ENCODE assay signal across 11 cellular contexts in genomic region chr20:41135888-41136243, GRCh38. TPM values are rescaled to one million over a fixed set of nuclear protein-coding genes. Genes with fewer than 3 reads are reported as not detected.
DNase-seq lines count a peak whose midpoint lies in the region; ATAC-seq, FAIRE-seq and TF ChIP-seq lines count a peak whose summit lies in the region.
"Had no signal": no experiment of that assay in that cellular context is flagged by ENCODE, and none has a peak within 500 bp of the region (broad histone marks: within the 10 kb centered on the region; RNA-seq: fewer than 3 reads in every experiment).

No MANE protein-coding gene starts in this region.

- no peaks in the 10 kb centered on the region for H3K27me3 Mint-ChIP-seq in activated CD4-positive, alpha-beta T cell treated with anti-CD3 and anti-CD28 coated beads, Interleukin-2, amount 10 ng/mL, durations not matched to agents 7 days and 5 days

- POLR2A ChIA-PET in activated CD4-positive, alpha-beta T cell treated with anti-CD3 and anti-CD28 coated beads, Interleukin-2, amount 10 ng/mL, durations not matched to agents 7 days and 5 days (lab: Charles Lee), result interaction anchor here (0.6 kb wide), 1 partner anchor 153 kb away, joined by 9 read pairs; no protein-coding TSS in a partner anchor
- POLR2A ChIA-PET in PC-9 (lab: Charles Lee; ENCODE audit: unreplicated experiment), result interaction anchor here (0.5 kb wide), 1 partner anchor 205 kb away, joined by 3 read pairs; the partner anchor contains the start of gene LPIN3
- POLR2A ChIA-PET in H1 (lab: Charles Lee; ENCODE audit: partially characterized antibody), result interaction anchor here (0.6 to 3.1 kb wide), 9 partner anchors 10 to 185 kb away, joined by 3 to 15 read pairs (median 3); no protein-coding TSS in a partner anchor

- H3K4me2 ChIP-seq in PC-9 (0 out of 2 replicates have a peak overlapping the region, but pooled peaks have one; percentile 94), H1 (ENCODE audit: insufficient read depth in 1 of 2, low read depth in 2 of 2, low read length in 2 of 2) (peak overlapping the region; percentile 79 to 97)

- no peak overlapping the region for H4K91ac ChIP-seq in H1 (replicated peaks; ENCODE audit: insufficient read length, low read length)

- H3K9ac ChIP-seq in H1 (replicated peaks in 1 of 4; ENCODE audit: extremely low read depth in 1 of 4, low read depth in 3 of 4, low read length in 3 of 4), result no peak overlapping the region
- H3K9ac ChIP-seq: parathyroid adenoma had no signal

- H3K27ac Mint-ChIP-seq in activated CD4-positive, alpha-beta T cell treated with anti-CD3 and anti-CD28 coated beads, Interleukin-2, amount 10 ng/mL, durations not matched to agents 7 days and 5 days, result peak overlapping the region; percentile 88
- H3K27ac Mint-ChIP-seq in stimulated activated effector memory CD8-positive, alpha-beta T cell treated with anti-CD3 and anti-CD28 coated beads, Interleukin-12 subunit alpha, Interleukin-12 subunit beta, amount 100 ng/mL, for 72 hours, result peak overlapping the region; percentile 82

- H2BK120ac ChIP-seq in H1 (replicated peaks; ENCODE audit: low read depth, low read length), result no peak overlapping the region

- peaks cover 13% of the 10 kb centered on the region; the same call in 1 of the 2 replicates for H3K23me2 ChIP-seq in H1 (ENCODE audit: low read depth, low read length)

- no peak overlapping the region for H4K8ac ChIP-seq in H1 (ENCODE audit: extremely low read depth, insufficient read depth, low read length)

- H3K4me3 ChIP-seq in PC-9, result no peak overlapping the region
- 0 out of 8 replicates have a peak overlapping the region, but pooled peaks of 1 of the 4 experiments have one; percentile 14 for H3K4me3 ChIP-seq in H1 (ENCODE audit: extremely low read depth in 1 of 4, insufficient read depth in 2 of 4, low read depth in 3 of 4, low read length in 4 of 4)

- TF ChIP-seq CTCF in PC-9 (conservative IDR thresholded peaks at IDR 0.05), result no peak
- TF ChIP-seq CTCF in H1 (IDR thresholded peaks at IDR 0.05; ENCODE audit: control extremely low read depth in 1 of 3, insufficient read depth in 1 of 3, low read depth in 1 of 3, low read length in 3 of 3), result no peak

- no peak overlapping the region for H4K5ac ChIP-seq in H1 (ENCODE audit: insufficient read length, low read depth, low read length)

- H4K20me1 ChIP-seq in PC-9 (ENCODE audit: insufficient read depth), result no peaks in the 10 kb centered on the region; the same call in 1 of the 2 replicates
- peaks cover 5 to 16% of the 10 kb centered on the region in 2 experiments for H4K20me1 ChIP-seq in H1 (replicated peaks in 1 of 2; ENCODE audit: control insufficient read depth in 1 of 2, insufficient read depth in 2 of 2, low read length in 2 of 2)

- H3K79me1 ChIP-seq in H1 (ENCODE audit: low read depth, low read length), result peaks cover 9% of the 10 kb centered on the region; the same call in 1 of the 2 replicates

- H3K79me2 ChIP-seq in PC-9 (ENCODE audit: low read depth) (peaks cover 29% of the 10 kb centered on the region), H1 (ENCODE audit: control insufficient read depth in 1 of 2, insufficient read depth in 2 of 2, low read length in 2 of 2) (peaks cover 29 to 30% of the 10 kb centered on the region in 2 experiments)

- peak overlapping the region; percentile 81 for H3K4me3 Mint-ChIP-seq in activated CD4-positive, alpha-beta T cell treated with anti-CD3 and anti-CD28 coated beads, Interleukin-2, amount 10 ng/mL, durations not matched to agents 7 days and 5 days
- H3K4me3 Mint-ChIP-seq in stimulated activated effector memory CD8-positive, alpha-beta T cell treated with anti-CD3 and anti-CD28 coated beads, Interleukin-12 subunit alpha, Interleukin-12 subunit beta, amount 100 ng/mL, for 72 hours, result peak overlapping the region; percentile 84

- H3K18ac ChIP-seq in H1 (ENCODE audit: extremely low read depth, low read length), result no peak overlapping the region

- H3K9me3 Mint-ChIP-seq in activated CD4-positive, alpha-beta T cell treated with anti-CD3 and anti-CD28 coated beads, Interleukin-2, amount 10 ng/mL, durations not matched to agents 7 days and 5 days, result no peaks in the 10 kb centered on the region
- no peaks in the 10 kb centered on the region for H3K9me3 Mint-ChIP-seq in stimulated activated effector memory CD8-positive, alpha-beta T cell treated with anti-CD3 and anti-CD28 coated beads, Interleukin-12 subunit alpha, Interleukin-12 subunit beta, amount 100 ng/mL, for 72 hours

- H3K23ac ChIP-seq in H1 (ENCODE audit: insufficient read length), result no peak overlapping the region

- H2AFZ ChIP-seq in PC-9, result no peak overlapping the region
- no peak overlapping the region for H2AFZ ChIP-seq in H1 (ENCODE audit: low read length)

- no peak overlapping the region for H2AK5ac ChIP-seq in H1 (ENCODE audit: low read depth, low read length)

- TSS peak; percentile 28 for BruUV-seq in PC-9 (replicated peaks; lab: Mats Ljungman, UMichigan)

- peaks cover 27% of the 10 kb centered on the region; the same call in 1 of the 2 replicates for H3F3A ChIP-seq in PC-9 (ENCODE audit: insufficient read depth, low read depth)

- H3K36me3 ChIP-seq in PC-9 (ENCODE audit: low read depth) (no peaks in the 10 kb centered on the region), H1 (ENCODE audit: control insufficient read depth in 2 of 4, insufficient read depth in 4 of 4, low read length in 3 of 4) (peaks cover 0 to 4% (median 0%) of the 10 kb centered on the region in 4 experiments; a peak in 1 of 8 replicates)
- H3K36me3 ChIP-seq: ascending aorta had no signal

- no peak overlapping the region for H3K4ac ChIP-seq in H1 (replicated peaks; ENCODE audit: insufficient read length, low read depth, low read length)

- 90% methylated on average over 1 of the region's 1 CpG; no CpG with 5 or more reads in 1 of the 2 experiments for WGBS in H1 (ENCODE audit: extremely low coverage in 1 of 2, insufficient coverage in 1 of 2, insufficient read length in 1 of 2, insufficient replicate concordance in 2 of 2, low coverage in 1 of 2, low lambda C conversion rate in 2 of 2, missing lambda C conversion rate in 1 of 2), 2 experiments

- no peak overlapping the region for H2BK5ac ChIP-seq in H1 (ENCODE audit: low read depth, low read length)

- DNase-seq in activated CD4-positive, alpha-beta T cell treated with anti-CD3 and anti-CD28 coated beads, Interleukin-2, amount 10 ng/mL, durations not matched to agents 7 days and 5 days, result no peak
- DNase-seq in activated CD4-positive, alpha-beta T cell treated with anti-CD3 and anti-CD28 coated beads for 4 hours, result no peak
- DNase-seq in PC-9, result no peak
- no peak for DNase-seq in H1 (ENCODE audit: low read depth in 1 of 2, low spot score in 2 of 2)
- DNase-seq in stimulated activated effector memory CD8-positive, alpha-beta T cell treated with anti-CD3 and anti-CD28 coated beads, Interleukin-12 subunit alpha, Interleukin-12 subunit beta, amount 100 ng/mL, for 72 hours (ENCODE audit: low spot score in 2 of 2), result no peak
- no peak for DNase-seq in NCI-H1930 (lab: John Stamatoyannopoulos, UW)
- no peak for DNase-seq in left colon
- DNase-seq: GF-D8 had no signal

- no peak for TF ChIP-seq RAD21 in H1 (IDR thresholded peaks at IDR 0.05 in 1 of 2, conservative IDR thresholded peaks at IDR 0.05 in 1 of 2; ENCODE audit: low read depth in 2 of 2, low read length in 2 of 2)

- CTCF ChIA-PET in activated CD4-positive, alpha-beta T cell treated with anti-CD3 and anti-CD28 coated beads, Interleukin-2, amount 10 ng/mL, durations not matched to agents 7 days and 5 days (lab: Charles Lee), result interaction anchor here (0.6 to 3.6 kb wide), 17 partner anchors 8 to 205 kb away, joined by 3 to 24 read pairs (median 5); partner anchors contain the start of gene LPIN3
- CTCF ChIA-PET in PC-9 (lab: Charles Lee), result interaction anchor here (0.8 to 2.1 kb wide), 6 partner anchors 8 to 205 kb away, joined by 4 to 11 read pairs (median 6); partner anchors contain the start of gene LPIN3
- CTCF ChIA-PET in H1 (lab: Charles Lee; ENCODE audit: partially characterized antibody), result interaction anchor here (0.6 to 4.3 kb wide), 27 partner anchors 8 to 598 kb away, joined by 3 to 31 read pairs (median 5); partner anchors contain the start of gene LPIN3

- no peaks in the 10 kb centered on the region for H3K9me2 ChIP-seq in PC-9 (ENCODE audit: insufficient read depth)

- intact Hi-C loops in PC-9 (cut with micrococcal nuclease; ENCODE audit: unreplicated experiment), result loop anchor here (1.0 kb wide), 1 partner anchor 168 kb away; no protein-coding TSS in a partner anchor
- intact Hi-C loops in left colon (cut with DNase I, micrococcal nuclease), result no loop called here

- ATAC-seq in stimulated activated effector memory CD8-positive, alpha-beta T cell treated with anti-CD3 and anti-CD28 coated beads, Interleukin-12 subunit alpha, Interleukin-12 subunit beta, amount 100 ng/mL, for 72 hours, result no peak
- ATAC-seq in left colon, result no peak
- ATAC-seq in HG03095 (IDR thresholded peaks at IDR 0.05; ENCODE audit: unreplicated experiment), result no peak

- TF ChIP-seq EP300 in H1 (IDR thresholded peaks at IDR 0.05; ENCODE audit: borderline replicate concordance in 1 of 2, low read depth in 2 of 2, low read length in 2 of 2), result no peak

- H3K4me1 ChIP-seq in PC-9 (replicated peaks; ENCODE audit: insufficient read depth) (peaks cover 15% of the 10 kb centered on the region), H1 (replicated peaks in 1 of 4; ENCODE audit: control insufficient read depth in 3 of 4, insufficient read depth in 4 of 4, low read length in 3 of 4) (peaks cover 20 to 33% (median 23%) of the 10 kb centered on the region in 4 experiments)

- H3K27ac ChIP-seq in PC-9 (no peak overlapping the region), H1 (ENCODE audit: low read depth, low read length) (no peak overlapping the region)

- no peak overlapping the region for H2BK15ac ChIP-seq in H1 (ENCODE audit: low read length)

- TF ChIP-seq POLR2A in H1 (IDR thresholded peaks at IDR 0.05; ENCODE audit: control extremely low read depth in 1 of 2, low read depth in 2 of 2, low read length in 2 of 2), result no peak

- H2BK20ac ChIP-seq in H1 (ENCODE audit: low read length), result no peak overlapping the region

- H3K56ac ChIP-seq in H1 (replicated peaks; ENCODE audit: insufficient read length, low read depth, low read length), result no peak overlapping the region

- no peak for FAIRE-seq in H1 (lab: Jason Lieb, UNC)

- H3K9me3 ChIP-seq in PC-9 (ENCODE audit: insufficient read depth, low read depth) (no peaks in the 10 kb centered on the region), H1 (ENCODE audit: insufficient read depth in 2 of 2, low read depth in 1 of 2, low read length in 1 of 2) (no peaks in the 10 kb centered on the region)
- H3K9me3 ChIP-seq: ascending aorta had no signal

- peaks cover 29% of the 10 kb centered on the region for H3K36me3 Mint-ChIP-seq in activated CD4-positive, alpha-beta T cell treated with anti-CD3 and anti-CD28 coated beads, Interleukin-2, amount 10 ng/mL, durations not matched to agents 7 days and 5 days (ENCODE audit: low read depth)
- H3K36me3 Mint-ChIP-seq in stimulated activated effector memory CD8-positive, alpha-beta T cell treated with anti-CD3 and anti-CD28 coated beads, Interleukin-12 subunit alpha, Interleukin-12 subunit beta, amount 100 ng/mL, for 72 hours, result peaks cover 26% of the 10 kb centered on the region

- no peak overlapping the region for H3K14ac ChIP-seq in H1 (ENCODE audit: insufficient read length)

- H3K27me3 ChIP-seq in PC-9 (ENCODE audit: insufficient read depth, low read depth) (no peaks in the 10 kb centered on the region), H1 (replicated peaks in 1 of 4; ENCODE audit: control insufficient read depth in 3 of 4, extremely low read depth in 1 of 4, insufficient read depth in 3 of 4, low read length in 3 of 4) (peaks cover 0 to 9% (median 2%) of the 10 kb centered on the region in 4 experiments; a peak in 3 of 7 replicates)
- H3K27me3 ChIP-seq: ascending aorta had no signal

- no peak overlapping the region for H2BK12ac ChIP-seq in H1 (ENCODE audit: low read depth, low read length)

- peaks cover 52% of the 10 kb centered on the region for H3K4me1 Mint-ChIP-seq in activated CD4-positive, alpha-beta T cell treated with anti-CD3 and anti-CD28 coated beads, Interleukin-2, amount 10 ng/mL, durations not matched to agents 7 days and 5 days
- H3K4me1 Mint-ChIP-seq in stimulated activated effector memory CD8-positive, alpha-beta T cell treated with anti-CD3 and anti-CD28 coated beads, Interleukin-12 subunit alpha, Interleukin-12 subunit beta, amount 100 ng/mL, for 72 hours, result peaks cover 67% of the 10 kb centered on the region

RNA-seq across cellular contexts. Expression of gene PLCG1, which starts 1.5 kb away (rescaled TPM):
- 100 to 1,000 TPM; 395 to 443 TPM for total RNA-seq in activated CD4-positive, alpha-beta T cell treated with anti-CD3 and anti-CD28 coated beads, Interleukin-2, amount 10 ng/mL, durations not matched to agents 7 days and 5 days
- total RNA-seq in PC-9 (2021) (64.1 and 69.4 TPM in 2 replicates), left colon (10 to 100 TPM; 58.0 to 74.7 TPM)
- 151 and 154 TPM in 2 replicates for total RNA-seq in H1 (2021; fragmentation: NEBNext Ultra II Directional; extraction: Animal tissue kit (Norgen Biotek cat#: 25700))
- polyA plus RNA-seq in H1 (2011; rRNA removed), result 103 and 152 TPM in 2 replicates
- 138 TPM for polyA plus RNA-seq in H1 (2011; cell fraction: cytosol; rRNA removed)
- polyA plus RNA-seq in H1 (2011; cell fraction: nucleus; rRNA removed), result 726 TPM
- 123 to 166 TPM (median 150 TPM) in 4 replicates for polyA plus RNA-seq in H1 (2012, experiment 1 of 2)
- polyA plus RNA-seq in H1 (2012, experiment 2 of 2), result 127 TPM
- polyA plus RNA-seq in H1 (2013, experiment 1 of 2), result 83.5 TPM
- polyA plus RNA-seq in H1 (2013, experiment 2 of 2), result 72.0 TPM
- polyA minus RNA-seq in H1 (2011; rRNA and poly(A)+ RNA removed), result 164 and 175 TPM in 2 replicates
- polyA minus RNA-seq in H1 (2011; cell fraction: cytosol; rRNA and poly(A)+ RNA removed), result 123 TPM
- 248 TPM for polyA minus RNA-seq in H1 (2011; cell fraction: nucleus; rRNA and poly(A)+ RNA removed)
